22 cellular contexts compared by ENCODE assay signal in genomic region chr5:55926476-55926875, GRCh38.
"Had no signal": no experiment of that assay in that cellular context is flagged by ENCODE, and none has a peak within 500 bp of the region (broad histone marks: within the 10 kb centered on the region; RNA-seq: fewer than 3 reads in every experiment).

No MANE protein-coding gene starts in this region.

- H3K27me3 Mint-ChIP-seq: naive thymus-derived CD4-positive, alpha-beta T cell; progenitor cell of endocrine pancreas; stimulated activated naive CD8-positive, alpha-beta T cell treated with anti-CD3 and anti-CD28 coated beads, Interleukin-15, amount 100 ng/mL, for 72 hours had no signal

- DNase-seq: dorsolateral prefrontal cortex; effector CD4-positive, alpha-beta T cell; foreskin fibroblast; gastrocnemius medialis; kidney; midbrain; naive thymus-derived CD4-positive, alpha-beta T cell; right lobe of liver; small intestine; stimulated activated CD4-positive, alpha-beta T cell treated with anti-CD3 and anti-CD28 coated beads, Interleukin-15, amount 100 ng/mL, for 24 hours; stimulated activated CD4-positive, alpha-beta T cell treated with anti-CD3 and anti-CD28 coated beads, Interleukin-2, amount 100 ng/mL, for 48 hours; stimulated activated CD8-positive, alpha-beta memory T cell treated with anti-CD3 and anti-CD28 coated beads, Interleukin-4, amount 100 ng/mL, for 48 hours; stimulated activated naive CD4-positive, alpha-beta T cell; stimulated activated naive CD8-positive, alpha-beta T cell treated with anti-CD3 and anti-CD28 coated beads, Interleukin-15, amount 100 ng/mL, for 72 hours; transverse colon had no signal

- ATAC-seq: esophagus mucosa; gastrocnemius medialis; left lobe of liver; naive thymus-derived CD4-positive, alpha-beta T cell; stimulated activated naive CD8-positive, alpha-beta T cell treated with anti-CD3 and anti-CD28 coated beads, Interleukin-15, amount 100 ng/mL, for 72 hours had no signal

- H3K9me3 ChIP-seq: gastrocnemius medialis, right lobe of liver, suprapubic skin, transverse colon had no signal

- H3K4me1 Mint-ChIP-seq: nephron had no signal

- H3K27ac Mint-ChIP-seq: memory B cell; naive thymus-derived CD4-positive, alpha-beta T cell; nephron; neural progenitor cell; progenitor cell of endocrine pancreas; stimulated activated naive CD8-positive, alpha-beta T cell treated with anti-CD3 and anti-CD28 coated beads, Interleukin-15, amount 100 ng/mL, for 72 hours had no signal

- H3K9me3 Mint-ChIP-seq: nephron; neural progenitor cell; stimulated activated naive CD8-positive, alpha-beta T cell treated with anti-CD3 and anti-CD28 coated beads, Interleukin-15, amount 100 ng/mL, for 72 hours had no signal

- H3K4me3 Mint-ChIP-seq: memory B cell; naive thymus-derived CD4-positive, alpha-beta T cell; nephron; neural progenitor cell; stimulated activated naive CD8-positive, alpha-beta T cell treated with anti-CD3 and anti-CD28 coated beads, Interleukin-15, amount 100 ng/mL, for 72 hours had no signal

- H3K36me3 Mint-ChIP-seq: memory B cell; naive thymus-derived CD4-positive, alpha-beta T cell; neural progenitor cell had no signal
